34 cellular contexts compared by ENCODE assay signal in the genomic region with DNA sequence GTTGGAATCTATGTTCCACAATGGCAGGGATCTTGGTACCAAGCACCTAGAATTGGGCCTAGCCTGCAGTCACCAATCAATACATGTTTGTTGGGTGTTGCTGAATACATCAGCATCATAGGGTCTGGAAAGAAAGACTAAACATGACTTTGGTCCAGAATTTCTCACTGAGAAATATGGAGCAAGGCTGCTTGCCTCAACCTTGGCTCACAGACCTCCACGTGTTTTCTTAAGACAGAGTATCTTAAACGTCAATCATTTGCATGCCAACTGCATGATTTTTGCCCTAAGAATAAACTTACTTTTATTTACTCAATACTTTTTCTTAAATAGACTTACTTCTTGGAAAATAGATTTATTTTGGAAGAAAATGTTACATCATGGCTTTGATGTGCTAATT.
"Had no signal": no experiment of that assay in that cellular context is flagged by ENCODE, and none has a peak within 500 bp of the region (broad histone marks: within the 10 kb centered on the region; RNA-seq: fewer than 3 reads in every experiment).

No MANE protein-coding gene starts in this region.

- H3K9me3 Mint-ChIP-seq: activated CD4-positive, alpha-beta memory T cell treated with anti-CD3 and anti-CD28 coated beads, Interleukin-2, amount 10 ng/mL, durations not matched to agents 7 days and 5 days; activated CD4-positive, alpha-beta T cell treated with anti-CD3 and anti-CD28 coated beads, Interleukin-2, amount 10 ng/mL, durations not matched to agents 7 days and 5 days; activated naive CD4-positive, alpha-beta T cell treated with anti-CD3 and anti-CD28 coated beads, Interleukin-2, amount 10 ng/mL, durations not matched to agents 7 days and 5 days; activated naive CD4-positive, alpha-beta T cell treated with anti-CD3 and anti-CD28 coated beads, Interleukin-2, amount 50 U/mL, for 72 hours; activated naive CD8-positive, alpha-beta T cell treated with anti-CD3 and anti-CD28 coated beads, Interleukin-2, amount 10 ng/mL, durations not matched to agents 7 days and 5 days; activated T-cell treated with anti-CD3 and anti-CD28 coated beads, Interleukin-2, amount 50 U/mL, for 24 hours; activated T-cell treated with anti-CD3 and anti-CD28 coated beads, Interleukin-2, amount 50 U/mL, for 72 hours; brain; effector memory CD8-positive, alpha-beta T cell; T-helper 2 cell treated with Interferon-gamma antibody and Interleukin-4, amounts not matched to agents 5 μg/mL and 100 μg/mL, for 36 hours; WTC11 had no signal

- H3K4me3 ChIP-seq: breast epithelium, cardiac muscle cell, colonic mucosa, dorsolateral prefrontal cortex, esophagus muscularis mucosa, gastrocnemius medialis, heart left ventricle had no signal

- H3K27me3 Mint-ChIP-seq: activated CD4-positive, alpha-beta memory T cell treated with anti-CD3 and anti-CD28 coated beads, Interleukin-2, amount 10 ng/mL, durations not matched to agents 7 days and 5 days; activated CD4-positive, alpha-beta T cell treated with anti-CD3 and anti-CD28 coated beads, Interleukin-2, amount 10 ng/mL, durations not matched to agents 7 days and 5 days; activated naive CD4-positive, alpha-beta T cell treated with anti-CD3 and anti-CD28 coated beads, Interleukin-2, amount 10 ng/mL, durations not matched to agents 7 days and 5 days; activated naive CD8-positive, alpha-beta T cell treated with anti-CD3 and anti-CD28 coated beads, Interleukin-2, amount 10 ng/mL, durations not matched to agents 7 days and 5 days; activated T-cell treated with anti-CD3 and anti-CD28 coated beads, Interleukin-2, amount 50 U/mL, for 24 hours; brain; dendritic cell treated with granulocyte-macrophage colony-stimulating factor and Interleukin-4, amounts not matched to agents 40 ng/mL and 50 ng/mL, for 4 days; effector memory CD8-positive, alpha-beta T cell; T-helper 17 cell had no signal

- H3K9me3 ChIP-seq: breast epithelium, colonic mucosa, esophagus muscularis mucosa, gastrocnemius medialis, heart left ventricle had no signal

- H3K4me1 Mint-ChIP-seq: activated naive CD4-positive, alpha-beta T cell treated with anti-CD3 and anti-CD28 coated beads, Interleukin-2, amount 10 ng/mL, durations not matched to agents 7 days and 5 days had no signal

- H3K4me1 ChIP-seq: breast epithelium, colonic mucosa, gastrocnemius medialis had no signal

- H3K36me3 ChIP-seq: breast epithelium, cardiac muscle cell, colonic mucosa, gastrocnemius medialis, heart left ventricle had no signal

- H3K36me3 Mint-ChIP-seq: activated naive CD4-positive, alpha-beta T cell treated with anti-CD3 and anti-CD28 coated beads, Interleukin-2, amount 10 ng/mL, durations not matched to agents 7 days and 5 days; activated naive CD4-positive, alpha-beta T cell treated with anti-CD3 and anti-CD28 coated beads, Interleukin-2, amount 50 U/mL, for 72 hours; activated naive CD8-positive, alpha-beta T cell treated with anti-CD3 and anti-CD28 coated beads, Interleukin-2, amount 10 ng/mL, durations not matched to agents 7 days and 5 days; brain; WTC11 had no signal

- H3K4me3 Mint-ChIP-seq: activated CD4-positive, alpha-beta memory T cell treated with anti-CD3 and anti-CD28 coated beads, Interleukin-2, amount 10 ng/mL, durations not matched to agents 7 days and 5 days; activated CD4-positive, alpha-beta T cell treated with anti-CD3 and anti-CD28 coated beads, Interleukin-2, amount 10 ng/mL, durations not matched to agents 7 days and 5 days; activated naive CD4-positive, alpha-beta T cell treated with anti-CD3 and anti-CD28 coated beads, Interleukin-2, amount 10 ng/mL, durations not matched to agents 7 days and 5 days; activated naive CD8-positive, alpha-beta T cell treated with anti-CD3 and anti-CD28 coated beads, Interleukin-2, amount 10 ng/mL, durations not matched to agents 7 days and 5 days; activated T-cell treated with anti-CD3 and anti-CD28 coated beads, Interleukin-2, amount 50 U/mL, for 24 hours; activated T-cell treated with anti-CD3 and anti-CD28 coated beads, Interleukin-2, amount 50 U/mL, for 72 hours; brain; dendritic cell treated with granulocyte-macrophage colony-stimulating factor and Interleukin-4, amounts not matched to agents 40 ng/mL and 50 ng/mL, for 4 days; effector memory CD8-positive, alpha-beta T cell; T-helper 17 cell; T-helper 2 cell treated with Interferon-gamma antibody and Interleukin-4, amounts not matched to agents 5 μg/mL and 100 μg/mL, for 36 hours; WTC11 had no signal

- ATAC-seq: activated naive CD4-positive, alpha-beta T cell treated with anti-CD3 and anti-CD28 coated beads, Interleukin-2, amount 50 U/mL, for 72 hours; activated T-cell treated with anti-CD3 and anti-CD28 coated beads, Interleukin-2, amount 50 U/mL, for 72 hours; effector memory CD8-positive, alpha-beta T cell; foreskin keratinocyte; gastrocnemius medialis; heart left ventricle; T-helper 17 cell; WTC11 had no signal

- DNase-seq: activated CD4-positive, alpha-beta memory T cell treated with anti-CD3 and anti-CD28 coated beads, Interleukin-2, amount 10 ng/mL, durations not matched to agents 7 days and 5 days; activated CD4-positive, alpha-beta T cell treated with anti-CD3 and anti-CD28 coated beads for 1 hour; activated CD4-positive, alpha-beta T cell treated with anti-CD3 and anti-CD28 coated beads for 4 hours; activated CD4-positive, alpha-beta T cell treated with anti-CD3 and anti-CD28 coated beads, Interleukin-2, amount 10 ng/mL, durations not matched to agents 7 days and 5 days; activated CD4-positive, alpha-beta T cell treated with anti-CD3 and anti-CD28 coated beads, Interleukin-2, amount 50 U/mL, for 4 hours; activated CD8-positive, alpha-beta memory T cell treated with anti-CD3 and anti-CD28 coated beads, Interleukin-2, amount 50 U/mL, for 48 hours; activated gamma-delta T cell; activated naive CD4-positive, alpha-beta T cell; activated naive CD4-positive, alpha-beta T cell treated with anti-CD3 and anti-CD28 coated beads, Interleukin-2, amount 10 ng/mL, durations not matched to agents 7 days and 5 days; activated naive CD8-positive, alpha-beta T cell treated with anti-CD3 and anti-CD28 coated beads, Interleukin-2, amount 10 ng/mL, durations not matched to agents 7 days and 5 days; activated T-cell treated with anti-CD3 and anti-CD28 coated beads for 4 hours; activated T-cell treated with anti-CD3 and anti-CD28 coated beads, Interleukin-2, amount 50 U/mL, for 24 hours; activated T-cell treated with anti-CD3 and anti-CD28 coated beads, Interleukin-2, amount 50 U/mL, for 72 hours; central memory CD4-positive, alpha-beta T cell; cerebellar nuclear complex; colonic mucosa; dorsolateral prefrontal cortex; effector memory CD8-positive, alpha-beta T cell; erythroblast; foreskin keratinocyte; gastrocnemius medialis; glutamatergic neuron; heart left ventricle; T-helper 1 cell; T-helper 17 cell had no signal

- H3K27me3 ChIP-seq: breast epithelium, cardiac muscle cell, colonic mucosa, dorsolateral prefrontal cortex, esophagus muscularis mucosa, foreskin keratinocyte, gastrocnemius medialis, heart left ventricle had no signal

- H3K27ac ChIP-seq: breast epithelium, cardiac muscle cell, colonic mucosa, dorsolateral prefrontal cortex, foreskin keratinocyte, gastrocnemius medialis, heart left ventricle, VCaP had no signal

- H3K27ac Mint-ChIP-seq: activated CD4-positive, alpha-beta memory T cell treated with anti-CD3 and anti-CD28 coated beads, Interleukin-2, amount 10 ng/mL, durations not matched to agents 7 days and 5 days; activated CD4-positive, alpha-beta T cell treated with anti-CD3 and anti-CD28 coated beads, Interleukin-2, amount 10 ng/mL, durations not matched to agents 7 days and 5 days; activated naive CD4-positive, alpha-beta T cell treated with anti-CD3 and anti-CD28 coated beads, Interleukin-2, amount 10 ng/mL, durations not matched to agents 7 days and 5 days; activated naive CD4-positive, alpha-beta T cell treated with anti-CD3 and anti-CD28 coated beads, Interleukin-2, amount 50 U/mL, for 72 hours; activated naive CD8-positive, alpha-beta T cell treated with anti-CD3 and anti-CD28 coated beads, Interleukin-2, amount 10 ng/mL, durations not matched to agents 7 days and 5 days; activated T-cell treated with anti-CD3 and anti-CD28 coated beads, Interleukin-2, amount 50 U/mL, for 24 hours; activated T-cell treated with anti-CD3 and anti-CD28 coated beads, Interleukin-2, amount 50 U/mL, for 72 hours; brain; dendritic cell treated with granulocyte-macrophage colony-stimulating factor and Interleukin-4, amounts not matched to agents 40 ng/mL and 50 ng/mL, for 4 days; effector memory CD8-positive, alpha-beta T cell; T-helper 17 cell; T-helper 2 cell treated with Interferon-gamma antibody and Interleukin-4, amounts not matched to agents 5 μg/mL and 100 μg/mL, for 36 hours; WTC11 had no signal
